19 cellular contexts compared by ENCODE assay signal in the genomic region with DNA sequence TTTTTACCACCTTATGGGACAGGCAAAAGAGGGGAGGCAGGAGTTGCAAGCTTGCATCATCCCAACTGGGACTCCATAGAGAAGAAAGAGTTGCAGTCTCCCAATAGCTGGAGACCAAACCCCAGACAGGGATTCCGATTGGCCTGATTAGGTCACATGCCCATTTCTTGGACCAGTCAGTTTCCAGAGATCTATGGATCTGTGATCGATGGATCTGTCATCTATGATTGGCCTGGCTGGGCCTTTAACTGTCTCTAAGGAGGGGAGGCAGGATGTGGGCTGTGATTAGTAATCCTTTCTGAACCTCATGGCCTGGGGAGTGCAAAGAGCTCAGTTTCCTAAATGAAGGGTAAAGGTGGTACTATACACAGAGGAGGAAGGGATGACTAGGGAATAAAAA.
DNase-seq lines count a peak whose midpoint lies in the region; ATAC-seq, FAIRE-seq and TF ChIP-seq lines count a peak whose summit lies in the region.
"Had no signal": no experiment of that assay in that cellular context is flagged by ENCODE, and none has a peak within 500 bp of the region (broad histone marks: within the 10 kb centered on the region; RNA-seq: fewer than 3 reads in every experiment).

No MANE protein-coding gene starts in this region.

- H3K9me3 ChIP-seq in PC-9 (ENCODE audit: insufficient read depth, low read depth), result no peaks in the 10 kb centered on the region
- H3K9me3 ChIP-seq: A549, SK-N-SH had no signal

- peaks cover 2% of the 10 kb centered on the region for H3K4me1 Mint-ChIP-seq in activated CD8-positive, alpha-beta T cell treated with anti-CD3 and anti-CD28 coated beads for 36 hours (ENCODE audit: low read depth)
- no peaks in the 10 kb centered on the region for H3K4me1 Mint-ChIP-seq in activated CD8-positive, alpha-beta T cell treated with anti-CD3 and anti-CD28 coated beads, Interleukin-2, amount 10 ng/mL, durations not matched to agents 7 days and 5 days (ENCODE audit: low read depth)
- H3K4me1 Mint-ChIP-seq in GM23338, result no peaks in the 10 kb centered on the region
- H3K4me1 Mint-ChIP-seq: H9 had no signal

- intact Hi-C loops in activated CD8-positive, alpha-beta T cell treated with anti-CD3 and anti-CD28 coated beads for 36 hours (cut with micrococcal nuclease), result no loop called here
- intact Hi-C loops in PC-9 (cut with micrococcal nuclease; ENCODE audit: unreplicated experiment), result no loop called here

- H4K20me1 ChIP-seq in GM23338 (replicated peaks; ENCODE audit: insufficient read depth) (no peaks in the 10 kb centered on the region), PC-9 (ENCODE audit: insufficient read depth) (no peaks in the 10 kb centered on the region)

- peak; percentile 71 for ATAC-seq in activated CD8-positive, alpha-beta T cell treated with anti-CD3 and anti-CD28 coated beads for 36 hours
- no peak for ATAC-seq in activated CD8-positive, alpha-beta T cell treated with anti-CD3 and anti-CD28 coated beads, Interleukin-2, amount 10 ng/mL, durations not matched to agents 7 days and 5 days
- ATAC-seq in GM23338, result no peak
- ATAC-seq: A549 had no signal

- peak overlapping the region; percentile 47; the same call in 1 of the 2 replicates for H2AFZ ChIP-seq in GM23338
- no peak overlapping the region for H2AFZ ChIP-seq in PC-9

- H3K4me2 ChIP-seq in GM23338, result no peak overlapping the region
- no peak overlapping the region for H3K4me2 ChIP-seq in PC-9
- H3K4me2 ChIP-seq: A549, SK-N-SH had no signal

- H3K79me2 ChIP-seq in GM23338 (replicated peaks; ENCODE audit: insufficient read depth) (no peaks in the 10 kb centered on the region), PC-9 (ENCODE audit: low read depth) (no peaks in the 10 kb centered on the region)

- H3K27me3 Mint-ChIP-seq in activated CD8-positive, alpha-beta T cell treated with anti-CD3 and anti-CD28 coated beads for 36 hours, result peaks cover 2% of the 10 kb centered on the region
- H3K27me3 Mint-ChIP-seq in activated CD8-positive, alpha-beta T cell treated with anti-CD3 and anti-CD28 coated beads, Interleukin-2, amount 10 ng/mL, durations not matched to agents 7 days and 5 days (ENCODE audit: low read depth), result no peaks in the 10 kb centered on the region
- H3K27me3 Mint-ChIP-seq in GM23338 (ENCODE audit: insufficient read depth, low read depth, poor library complexity), result peaks cover 3% of the 10 kb centered on the region

- no peak overlapping the region for H3K4me3 ChIP-seq in GM23338
- no peak overlapping the region for H3K4me3 ChIP-seq in PC-9
- H3K4me3 ChIP-seq: A549 had no signal

- H3K4me1 ChIP-seq in GM23338 (ENCODE audit: insufficient read depth) (no peaks in the 10 kb centered on the region), PC-9 (replicated peaks; ENCODE audit: insufficient read depth) (no peaks in the 10 kb centered on the region)
- H3K4me1 ChIP-seq: A549 had no signal

- CTCF ChIA-PET in activated CD8-positive, alpha-beta T cell treated with anti-CD3 and anti-CD28 coated beads for 36 hours (lab: Charles Lee), result no interaction called here
- CTCF ChIA-PET in activated CD8-positive, alpha-beta T cell treated with anti-CD3 and anti-CD28 coated beads, Interleukin-2, amount 10 ng/mL, durations not matched to agents 7 days and 5 days (lab: Charles Lee), result no interaction called here
- CTCF ChIA-PET in PC-9 (lab: Charles Lee), result no interaction called here

- H3K9me2 ChIP-seq in GM23338 (ENCODE audit: insufficient read depth) (no peaks in the 10 kb centered on the region), PC-9 (ENCODE audit: insufficient read depth) (no peaks in the 10 kb centered on the region)
- H3K9me2 ChIP-seq: SK-N-SH had no signal

- H3F3A ChIP-seq in GM23338 (replicated peaks; ENCODE audit: low read depth), result no peaks in the 10 kb centered on the region
- no peaks in the 10 kb centered on the region for H3F3A ChIP-seq in PC-9 (ENCODE audit: insufficient read depth, low read depth)

- DNase-seq in activated CD8-positive, alpha-beta T cell treated with anti-CD3 and anti-CD28 coated beads for 36 hours, result peak; percentile 29
- DNase-seq in activated CD8-positive, alpha-beta T cell treated with anti-CD3 and anti-CD28 coated beads, Interleukin-2, amount 10 ng/mL, durations not matched to agents 7 days and 5 days, result no peak
- DNase-seq in GM23338 (ENCODE audit: low spot score) (no peak), RCC 7860 (ENCODE audit: low spot score) (peak; percentile 8), mesenteric fat pad (ENCODE audit: low spot score) (peak; percentile 30), activated gamma-delta T cell (lab: John Stamatoyannopoulos, UW) (no peak), SHP77 (lab: John Stamatoyannopoulos, UW) (no peak), PC-9 (no peak)
- DNase-seq: DMS 273 treated with DMSO at 0.1 percent for 48 hours, EL, H9, KBM-7, NCI-H1436 treated with DMSO at 0.1 percent for 48 hours, NCI-H2029 treated with DMSO at 0.1 percent for 48 hours, NCI-H748 treated with DMSO at 0.1 percent for 48 hours, Right ventricle myocardium superior, SK-N-SH had no signal

- no peaks in the 10 kb centered on the region for H3K36me3 Mint-ChIP-seq in activated CD8-positive, alpha-beta T cell treated with anti-CD3 and anti-CD28 coated beads for 36 hours (ENCODE audit: low read depth)
- H3K36me3 Mint-ChIP-seq in activated CD8-positive, alpha-beta T cell treated with anti-CD3 and anti-CD28 coated beads, Interleukin-2, amount 10 ng/mL, durations not matched to agents 7 days and 5 days (ENCODE audit: low read depth), result no peaks in the 10 kb centered on the region
- H3K36me3 Mint-ChIP-seq in GM23338 (ENCODE audit: low read depth), result peaks cover 2% of the 10 kb centered on the region; the same call in 2 of the 3 replicates

- POLR2A ChIA-PET in activated CD8-positive, alpha-beta T cell treated with anti-CD3 and anti-CD28 coated beads for 36 hours (lab: Charles Lee), result no interaction called here
- POLR2A ChIA-PET in activated CD8-positive, alpha-beta T cell treated with anti-CD3 and anti-CD28 coated beads, Interleukin-2, amount 10 ng/mL, durations not matched to agents 7 days and 5 days (lab: Charles Lee), result no interaction called here
- POLR2A ChIA-PET in PC-9 (lab: Charles Lee; ENCODE audit: unreplicated experiment), result no interaction called here

- no peak overlapping the region for H3K27ac ChIP-seq in GM23338 (ENCODE audit: low read depth)
- no peak overlapping the region for H3K27ac ChIP-seq in PC-9
- H3K27ac ChIP-seq: A549, C4-2B had no signal

- FAIRE-seq in RCC 7860 (lab: Jason Lieb, UNC), result no peak
- FAIRE-seq: A549 had no signal

- TF ChIP-seq CTCF in activated CD8-positive, alpha-beta T cell treated with anti-CD3 and anti-CD28 coated beads for 36 hours (IDR thresholded peaks at IDR 0.05), result no peak
- TF ChIP-seq CTCF in GM23338 (conservative IDR thresholded peaks at IDR 0.05; ENCODE audit: low read depth in 2 of 2), result no peak
- no peak for TF ChIP-seq CTCF in PC-9 (conservative IDR thresholded peaks at IDR 0.05)

- H3K36me3 ChIP-seq in GM23338 (ENCODE audit: insufficient read depth) (no peaks in the 10 kb centered on the region), PC-9 (ENCODE audit: low read depth) (no peaks in the 10 kb centered on the region)

- H3K4me3 Mint-ChIP-seq in activated CD8-positive, alpha-beta T cell treated with anti-CD3 and anti-CD28 coated beads for 36 hours, result no peak overlapping the region
- H3K4me3 Mint-ChIP-seq in activated CD8-positive, alpha-beta T cell treated with anti-CD3 and anti-CD28 coated beads, Interleukin-2, amount 10 ng/mL, durations not matched to agents 7 days and 5 days, result no peak overlapping the region
- no peak overlapping the region for H3K4me3 Mint-ChIP-seq in GM23338
- H3K4me3 Mint-ChIP-seq: H9 had no signal

- H3K27ac Mint-ChIP-seq in activated CD8-positive, alpha-beta T cell treated with anti-CD3 and anti-CD28 coated beads for 36 hours, result no peak overlapping the region
- no peak overlapping the region for H3K27ac Mint-ChIP-seq in activated CD8-positive, alpha-beta T cell treated with anti-CD3 and anti-CD28 coated beads, Interleukin-2, amount 10 ng/mL, durations not matched to agents 7 days and 5 days
- no peak overlapping the region for H3K27ac Mint-ChIP-seq in GM23338
- H3K27ac Mint-ChIP-seq: H9 had no signal

- no peaks in the 10 kb centered on the region for H3K9me3 Mint-ChIP-seq in activated CD8-positive, alpha-beta T cell treated with anti-CD3 and anti-CD28 coated beads for 36 hours
- H3K9me3 Mint-ChIP-seq in activated CD8-positive, alpha-beta T cell treated with anti-CD3 and anti-CD28 coated beads, Interleukin-2, amount 10 ng/mL, durations not matched to agents 7 days and 5 days (ENCODE audit: insufficient read depth), result no peaks in the 10 kb centered on the region
- H3K9me3 Mint-ChIP-seq in GM23338, result peaks cover 32% of the 10 kb centered on the region
- H3K9me3 Mint-ChIP-seq: H9 had no signal

- H3K27me3 ChIP-seq in GM23338 (ENCODE audit: insufficient read depth) (no peaks in the 10 kb centered on the region), PC-9 (ENCODE audit: insufficient read depth, low read depth) (no peaks in the 10 kb centered on the region)

- BruUV-seq in PC-9 (replicated peaks; lab: Mats Ljungman, UMichigan), result no TSS peak

TF ChIP-seq in GM23338, 12 proteins besides CTCF, POLR2A, EP300 and RAD21 (continues in another document):
- TF ChIP-seq, protein P1, sequence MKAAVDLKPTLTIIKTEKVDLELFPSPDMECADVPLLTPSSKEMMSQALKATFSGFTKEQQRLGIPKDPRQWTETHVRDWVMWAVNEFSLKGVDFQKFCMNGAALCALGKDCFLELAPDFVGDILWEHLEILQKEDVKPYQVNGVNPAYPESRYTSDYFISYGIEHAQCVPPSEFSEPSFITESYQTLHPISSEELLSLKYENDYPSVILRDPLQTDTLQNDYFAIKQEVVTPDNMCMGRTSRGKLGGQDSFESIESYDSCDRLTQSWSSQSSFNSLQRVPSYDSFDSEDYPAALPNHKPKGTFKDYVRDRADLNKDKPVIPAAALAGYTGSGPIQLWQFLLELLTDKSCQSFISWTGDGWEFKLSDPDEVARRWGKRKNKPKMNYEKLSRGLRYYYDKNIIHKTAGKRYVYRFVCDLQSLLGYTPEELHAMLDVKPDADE (IDR thresholded peaks at IDR 0.05), result no peak
- no peak for TF ChIP-seq POLR2AphosphoS5 (IDR thresholded peaks at IDR 0.05; ENCODE audit: low read depth)

Comparison
In these comparisons a context has a peak if more than half of its experiments do, and no peak if none do; other contexts are left out.
1. DNase-seq: peak in activated CD8-positive, alpha-beta T cell treated with anti-CD3 and anti-CD28 coated beads for 36 hours (single experiment), RCC 7860 (single experiment) and mesenteric fat pad (single experiment); none in activated CD8-positive, alpha-beta T cell treated with anti-CD3 and anti-CD28 coated beads, Interleukin-2, amount 10 ng/mL, durations not matched to agents 7 days and 5 days (single experiment), GM23338 (single experiment), activated gamma-delta T cell (single experiment), SHP77 (0 of 2) and PC-9 (0 of 2).